In genomic region chr20:36070451-36070850, GRCh38 we compare ENCODE assay signal across 1 cellular context.
TF ChIP-seq lines count a peak whose summit lies in the region.

No MANE protein-coding gene starts in this region.

TF ChIP-seq in HepG2, 621 proteins besides CTCF, POLR2A, EP300 and RAD21 (continued from another document and continues in another):
- TF ChIP-seq, protein P1, sequence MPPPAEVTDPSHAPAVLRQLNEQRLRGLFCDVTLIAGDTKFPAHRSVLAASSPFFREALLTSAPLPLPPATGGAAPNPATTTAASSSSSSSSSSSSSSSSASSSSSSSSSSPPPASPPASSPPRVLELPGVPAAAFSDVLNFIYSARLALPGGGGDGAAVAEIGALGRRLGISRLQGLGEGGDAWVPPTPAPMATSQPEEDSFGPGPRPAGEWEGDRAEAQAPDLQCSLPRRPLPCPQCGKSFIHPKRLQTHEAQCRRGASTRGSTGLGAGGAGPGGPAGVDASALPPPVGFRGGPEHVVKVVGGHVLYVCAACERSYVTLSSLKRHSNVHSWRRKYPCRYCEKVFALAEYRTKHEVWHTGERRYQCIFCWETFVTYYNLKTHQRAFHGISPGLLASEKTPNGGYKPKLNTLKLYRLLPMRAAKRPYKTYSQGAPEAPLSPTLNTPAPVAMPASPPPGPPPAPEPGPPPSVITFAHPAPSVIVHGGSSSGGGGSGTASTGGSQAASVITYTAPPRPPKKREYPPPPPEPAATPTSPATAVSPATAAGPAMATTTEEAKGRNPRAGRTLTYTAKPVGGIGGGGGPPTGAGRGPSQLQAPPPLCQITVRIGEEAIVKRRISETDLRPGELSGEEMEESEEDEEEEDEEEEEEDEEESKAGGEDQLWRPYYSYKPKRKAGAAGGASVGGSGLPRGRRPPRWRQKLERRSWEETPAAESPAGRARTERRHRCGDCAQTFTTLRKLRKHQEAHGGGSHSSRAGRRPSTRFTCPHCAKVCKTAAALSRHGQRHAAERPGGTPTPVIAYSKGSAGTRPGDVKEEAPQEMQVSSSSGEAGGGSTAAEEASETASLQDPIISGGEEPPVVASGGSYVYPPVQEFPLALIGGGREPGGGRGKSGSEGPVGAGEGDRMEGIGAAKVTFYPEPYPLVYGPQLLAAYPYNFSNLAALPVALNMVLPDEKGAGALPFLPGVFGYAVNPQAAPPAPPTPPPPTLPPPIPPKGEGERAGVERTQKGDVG (CRISPR knock-in tag; IDR thresholded peaks at IDR 0.05; ENCODE audit: borderline replicate concordance) = no peak
- no peak for TF ChIP-seq ZNF513 (CRISPR knock-in tag; conservative IDR thresholded peaks at IDR 0.05)
- TF ChIP-seq ZNF230 (CRISPR knock-in tag; IDR thresholded peaks at IDR 0.05) = no peak
- no peak for TF ChIP-seq ZNF761 (CRISPR knock-in tag; conservative IDR thresholded peaks at IDR 0.05)
- no peak for TF ChIP-seq PCBP1 (IDR thresholded peaks at IDR 0.05; ENCODE audit: borderline replicate concordance, low read depth, low read length)
- TF ChIP-seq, protein P2, sequence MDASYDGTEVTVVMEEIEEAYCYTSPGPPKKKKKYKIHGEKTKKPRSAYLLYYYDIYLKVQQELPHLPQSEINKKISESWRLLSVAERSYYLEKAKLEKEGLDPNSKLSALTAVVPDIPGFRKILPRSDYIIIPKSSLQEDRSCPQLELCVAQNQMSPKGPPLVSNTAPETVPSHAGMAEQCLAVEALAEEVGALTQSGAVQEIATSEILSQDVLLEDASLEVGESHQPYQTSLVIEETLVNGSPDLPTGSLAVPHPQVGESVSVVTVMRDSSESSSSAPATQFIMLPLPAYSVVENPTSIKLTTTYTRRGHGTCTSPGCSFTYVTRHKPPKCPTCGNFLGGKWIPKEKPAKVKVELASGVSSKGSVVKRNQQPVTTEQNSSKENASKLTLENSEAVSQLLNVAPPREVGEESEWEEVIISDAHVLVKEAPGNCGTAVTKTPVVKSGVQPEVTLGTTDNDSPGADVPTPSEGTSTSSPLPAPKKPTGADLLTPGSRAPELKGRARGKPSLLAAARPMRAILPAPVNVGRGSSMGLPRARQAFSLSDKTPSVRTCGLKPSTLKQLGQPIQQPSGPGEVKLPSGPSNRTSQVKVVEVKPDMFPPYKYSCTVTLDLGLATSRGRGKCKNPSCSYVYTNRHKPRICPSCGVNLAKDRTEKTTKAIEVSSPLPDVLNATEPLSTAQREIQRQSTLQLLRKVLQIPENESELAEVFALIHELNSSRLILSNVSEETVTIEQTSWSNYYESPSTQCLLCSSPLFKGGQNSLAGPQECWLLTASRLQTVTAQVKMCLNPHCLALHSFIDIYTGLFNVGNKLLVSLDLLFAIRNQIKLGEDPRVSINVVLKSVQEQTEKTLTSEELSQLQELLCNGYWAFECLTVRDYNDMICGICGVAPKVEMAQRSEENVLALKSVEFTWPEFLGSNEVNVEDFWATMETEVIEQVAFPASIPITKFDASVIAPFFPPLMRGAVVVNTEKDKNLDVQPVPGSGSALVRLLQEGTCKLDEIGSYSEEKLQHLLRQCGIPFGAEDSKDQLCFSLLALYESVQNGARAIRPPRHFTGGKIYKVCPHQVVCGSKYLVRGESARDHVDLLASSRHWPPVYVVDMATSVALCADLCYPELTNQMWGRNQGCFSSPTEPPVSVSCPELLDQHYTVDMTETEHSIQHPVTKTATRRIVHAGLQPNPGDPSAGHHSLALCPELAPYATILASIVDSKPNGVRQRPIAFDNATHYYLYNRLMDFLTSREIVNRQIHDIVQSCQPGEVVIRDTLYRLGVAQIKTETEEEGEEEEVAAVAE (CRISPR knock-in tag; IDR thresholded peaks at IDR 0.05; ENCODE audit: borderline replicate concordance) = no peak
- no peak for TF ChIP-seq SMAD9 (CRISPR knock-in tag; IDR thresholded peaks at IDR 0.05)
- TF ChIP-seq SMC3 (IDR thresholded peaks at IDR 0.05; ENCODE audit: low read length) = no peak
- TF ChIP-seq ZNF781 (CRISPR knock-in tag; IDR thresholded peaks at IDR 0.05; ENCODE audit: borderline replicate concordance, not compliant biosample characterization) = no peak
- TF ChIP-seq, protein P3, sequence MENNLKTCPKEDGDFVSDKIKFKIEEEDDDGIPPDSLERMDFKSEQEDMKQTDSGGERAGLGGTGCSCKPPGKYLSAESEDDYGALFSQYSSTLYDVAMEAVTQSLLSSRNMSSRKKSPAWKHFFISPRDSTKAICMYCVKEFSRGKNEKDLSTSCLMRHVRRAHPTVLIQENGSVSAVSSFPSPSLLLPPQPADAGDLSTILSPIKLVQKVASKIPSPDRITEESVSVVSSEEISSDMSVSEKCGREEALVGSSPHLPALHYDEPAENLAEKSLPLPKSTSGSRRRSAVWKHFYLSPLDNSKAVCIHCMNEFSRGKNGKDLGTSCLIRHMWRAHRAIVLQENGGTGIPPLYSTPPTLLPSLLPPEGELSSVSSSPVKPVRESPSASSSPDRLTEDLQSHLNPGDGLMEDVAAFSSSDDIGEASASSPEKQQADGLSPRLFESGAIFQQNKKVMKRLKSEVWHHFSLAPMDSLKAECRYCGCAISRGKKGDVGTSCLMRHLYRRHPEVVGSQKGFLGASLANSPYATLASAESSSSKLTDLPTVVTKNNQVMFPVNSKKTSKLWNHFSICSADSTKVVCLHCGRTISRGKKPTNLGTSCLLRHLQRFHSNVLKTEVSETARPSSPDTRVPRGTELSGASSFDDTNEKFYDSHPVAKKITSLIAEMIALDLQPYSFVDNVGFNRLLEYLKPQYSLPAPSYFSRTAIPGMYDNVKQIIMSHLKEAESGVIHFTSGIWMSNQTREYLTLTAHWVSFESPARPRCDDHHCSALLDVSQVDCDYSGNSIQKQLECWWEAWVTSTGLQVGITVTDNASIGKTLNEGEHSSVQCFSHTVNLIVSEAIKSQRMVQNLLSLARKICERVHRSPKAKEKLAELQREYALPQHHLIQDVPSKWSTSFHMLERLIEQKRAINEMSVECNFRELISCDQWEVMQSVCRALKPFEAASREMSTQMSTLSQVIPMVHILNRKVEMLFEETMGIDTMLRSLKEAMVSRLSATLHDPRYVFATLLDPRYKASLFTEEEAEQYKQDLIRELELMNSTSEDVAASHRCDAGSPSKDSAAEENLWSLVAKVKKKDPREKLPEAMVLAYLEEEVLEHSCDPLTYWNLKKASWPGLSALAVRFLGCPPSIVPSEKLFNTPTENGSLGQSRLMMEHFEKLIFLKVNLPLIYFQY (CRISPR knock-in tag; IDR thresholded peaks at IDR 0.05; ENCODE audit: borderline replicate concordance) = peak; percentile 93; the same call in 1 of the 2 replicates
- TF ChIP-seq, protein P4, sequence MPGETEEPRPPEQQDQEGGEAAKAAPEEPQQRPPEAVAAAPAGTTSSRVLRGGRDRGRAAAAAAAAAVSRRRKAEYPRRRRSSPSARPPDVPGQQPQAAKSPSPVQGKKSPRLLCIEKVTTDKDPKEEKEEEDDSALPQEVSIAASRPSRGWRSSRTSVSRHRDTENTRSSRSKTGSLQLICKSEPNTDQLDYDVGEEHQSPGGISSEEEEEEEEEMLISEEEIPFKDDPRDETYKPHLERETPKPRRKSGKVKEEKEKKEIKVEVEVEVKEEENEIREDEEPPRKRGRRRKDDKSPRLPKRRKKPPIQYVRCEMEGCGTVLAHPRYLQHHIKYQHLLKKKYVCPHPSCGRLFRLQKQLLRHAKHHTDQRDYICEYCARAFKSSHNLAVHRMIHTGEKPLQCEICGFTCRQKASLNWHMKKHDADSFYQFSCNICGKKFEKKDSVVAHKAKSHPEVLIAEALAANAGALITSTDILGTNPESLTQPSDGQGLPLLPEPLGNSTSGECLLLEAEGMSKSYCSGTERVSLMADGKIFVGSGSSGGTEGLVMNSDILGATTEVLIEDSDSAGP (CRISPR knock-in tag; IDR thresholded peaks at IDR 0.05; ENCODE audit: borderline replicate concordance) = peak; percentile 49; the same call in 1 of the 2 replicates
- TF ChIP-seq PHF5A (CRISPR knock-in tag; IDR thresholded peaks at IDR 0.05; ENCODE audit: low read depth, unreplicated experiment) = no peak
- TF ChIP-seq ZNF484 (CRISPR knock-in tag; IDR thresholded peaks at IDR 0.05; ENCODE audit: borderline replicate concordance, low read depth) = no peak
- no peak for TF ChIP-seq ZNF619 (CRISPR knock-in tag; IDR thresholded peaks at IDR 0.05)
- TF ChIP-seq ZFP41 (CRISPR knock-in tag; IDR thresholded peaks at IDR 0.05; ENCODE audit: borderline replicate concordance) = no peak
- TF ChIP-seq ZNF589 (CRISPR knock-in tag; conservative IDR thresholded peaks at IDR 0.05) = no peak
- no peak for TF ChIP-seq ZNF713 (CRISPR knock-in tag; IDR thresholded peaks at IDR 0.05)
- TF ChIP-seq MLXIP (CRISPR knock-in tag; IDR thresholded peaks at IDR 0.05; ENCODE audit: borderline replicate concordance) = no peak
- TF ChIP-seq ZFY (CRISPR knock-in tag; IDR thresholded peaks at IDR 0.05) = peak; percentile 84
- no peak for TF ChIP-seq ZIK1 (CRISPR knock-in tag; IDR thresholded peaks at IDR 0.05; ENCODE audit: borderline replicate concordance, low read depth)
- TF ChIP-seq SRY (CRISPR knock-in tag; IDR thresholded peaks at IDR 0.05) = no peak
- no peak for TF ChIP-seq ZBTB25 (CRISPR knock-in tag; IDR thresholded peaks at IDR 0.05)
- no peak for TF ChIP-seq ZFP37 (CRISPR knock-in tag; IDR thresholded peaks at IDR 0.05; ENCODE audit: borderline replicate concordance)
- TF ChIP-seq, protein P5, sequence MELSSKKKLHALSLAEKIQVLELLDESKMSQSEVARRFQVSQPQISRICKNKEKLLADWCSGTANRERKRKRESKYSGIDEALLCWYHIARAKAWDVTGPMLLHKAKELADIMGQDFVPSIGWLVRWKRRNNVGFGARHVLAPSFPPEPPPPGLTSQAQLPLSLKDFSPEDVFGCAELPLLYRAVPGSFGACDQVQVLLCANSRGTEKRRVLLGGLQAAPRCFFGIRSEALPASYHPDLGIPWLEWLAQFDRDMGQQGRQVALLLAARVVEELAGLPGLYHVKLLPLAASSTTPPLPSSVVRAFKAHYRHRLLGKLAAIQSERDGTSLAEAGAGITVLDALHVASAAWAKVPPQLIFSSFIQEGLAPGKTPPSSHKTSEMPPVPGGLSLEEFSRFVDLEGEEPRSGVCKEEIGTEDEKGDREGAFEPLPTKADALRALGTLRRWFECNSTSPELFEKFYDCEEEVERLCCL (CRISPR knock-in tag; IDR thresholded peaks at IDR 0.05; ENCODE audit: borderline replicate concordance) = no peak
- TF ChIP-seq, protein P6, sequence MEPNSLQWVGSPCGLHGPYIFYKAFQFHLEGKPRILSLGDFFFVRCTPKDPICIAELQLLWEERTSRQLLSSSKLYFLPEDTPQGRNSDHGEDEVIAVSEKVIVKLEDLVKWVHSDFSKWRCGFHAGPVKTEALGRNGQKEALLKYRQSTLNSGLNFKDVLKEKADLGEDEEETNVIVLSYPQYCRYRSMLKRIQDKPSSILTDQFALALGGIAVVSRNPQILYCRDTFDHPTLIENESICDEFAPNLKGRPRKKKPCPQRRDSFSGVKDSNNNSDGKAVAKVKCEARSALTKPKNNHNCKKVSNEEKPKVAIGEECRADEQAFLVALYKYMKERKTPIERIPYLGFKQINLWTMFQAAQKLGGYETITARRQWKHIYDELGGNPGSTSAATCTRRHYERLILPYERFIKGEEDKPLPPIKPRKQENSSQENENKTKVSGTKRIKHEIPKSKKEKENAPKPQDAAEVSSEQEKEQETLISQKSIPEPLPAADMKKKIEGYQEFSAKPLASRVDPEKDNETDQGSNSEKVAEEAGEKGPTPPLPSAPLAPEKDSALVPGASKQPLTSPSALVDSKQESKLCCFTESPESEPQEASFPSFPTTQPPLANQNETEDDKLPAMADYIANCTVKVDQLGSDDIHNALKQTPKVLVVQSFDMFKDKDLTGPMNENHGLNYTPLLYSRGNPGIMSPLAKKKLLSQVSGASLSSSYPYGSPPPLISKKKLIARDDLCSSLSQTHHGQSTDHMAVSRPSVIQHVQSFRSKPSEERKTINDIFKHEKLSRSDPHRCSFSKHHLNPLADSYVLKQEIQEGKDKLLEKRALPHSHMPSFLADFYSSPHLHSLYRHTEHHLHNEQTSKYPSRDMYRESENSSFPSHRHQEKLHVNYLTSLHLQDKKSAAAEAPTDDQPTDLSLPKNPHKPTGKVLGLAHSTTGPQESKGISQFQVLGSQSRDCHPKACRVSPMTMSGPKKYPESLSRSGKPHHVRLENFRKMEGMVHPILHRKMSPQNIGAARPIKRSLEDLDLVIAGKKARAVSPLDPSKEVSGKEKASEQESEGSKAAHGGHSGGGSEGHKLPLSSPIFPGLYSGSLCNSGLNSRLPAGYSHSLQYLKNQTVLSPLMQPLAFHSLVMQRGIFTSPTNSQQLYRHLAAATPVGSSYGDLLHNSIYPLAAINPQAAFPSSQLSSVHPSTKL (CRISPR knock-in tag; IDR thresholded peaks at IDR 0.05) = peak; percentile 75
- TF ChIP-seq NFE2L1 (CRISPR knock-in tag; IDR thresholded peaks at IDR 0.05; ENCODE audit: borderline replicate concordance) = no peak
